ENCODE assay signal across 8 cellular contexts in the genomic region with DNA sequence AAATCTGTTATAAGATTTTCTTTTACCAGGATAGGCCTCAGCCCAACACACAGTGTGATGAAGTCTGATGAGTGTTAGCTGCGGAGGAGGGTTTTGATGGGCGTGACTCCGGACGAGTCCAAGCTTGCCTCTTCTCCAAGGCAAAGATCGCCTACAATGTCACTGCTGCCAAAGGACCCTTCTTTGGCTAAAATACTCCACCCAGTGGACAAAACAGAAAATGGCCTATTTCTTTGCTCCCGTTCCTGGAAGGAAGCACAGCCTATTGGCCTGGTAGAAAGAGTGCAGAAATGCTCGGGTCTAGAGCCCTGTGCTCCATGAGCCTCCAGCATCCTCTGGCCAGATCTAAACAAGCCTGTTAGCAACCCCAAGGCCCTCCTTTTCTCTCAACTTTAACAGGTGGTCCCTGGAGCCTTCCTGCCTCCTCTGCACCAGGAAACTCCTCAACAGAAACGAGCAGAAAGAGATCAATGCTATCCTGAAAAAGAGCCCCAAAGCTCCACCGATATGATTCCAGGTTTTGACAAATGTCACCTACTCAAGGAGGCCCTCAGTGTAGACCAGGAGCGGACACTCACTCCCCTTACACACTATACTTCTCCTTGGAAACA. TPM values are rescaled to one million over a fixed set of nuclear protein-coding genes. Genes with fewer than 3 reads are reported as not detected.
DNase-seq lines count a peak whose midpoint lies in the region; ATAC-seq, FAIRE-seq and TF ChIP-seq lines count a peak whose summit lies in the region.

No MANE protein-coding gene starts in this region.

- TF ChIP-seq CTCF in D721Med (IDR thresholded peaks at IDR 0.05; ENCODE audit: insufficient read depth, missing control alignments) (peak; percentile 89), WI38 (IDR thresholded peaks at IDR 0.05; ENCODE audit: low read depth, low read length) (peak; percentile 57)

- no peak overlapping the region for H3K4me3 ChIP-seq in WI38 (ENCODE audit: low read depth, low read length)

- DNase-seq in D721Med (ENCODE audit: insufficient read length, low spot score) = no peak
- DNase-seq in NCI-H2171 (lab: John Stamatoyannopoulos, UW) = peak; percentile 84
- DNase-seq in germinal center (ENCODE audit: low spot score) = peak; percentile 25
- DNase-seq in occipital lobe (lab: John Stamatoyannopoulos, UW) = peak; percentile 22
- DNase-seq in effector CD4-positive, alpha-beta T cell = no peak

- peak; percentile 85 for ATAC-seq in GM19043 (IDR thresholded peaks at IDR 0.05; ENCODE audit: low read depth, unreplicated experiment)
- ATAC-seq in HG03354 (IDR thresholded peaks at IDR 0.05; ENCODE audit: poor library complexity, severe bottlenecking, unreplicated experiment) = peak; percentile 89

- FAIRE-seq in D721Med (lab: Jason Lieb, UNC) = peak; percentile 66

RNA-seq across cellular contexts. Expression of a gene that starts 3.4 kb away (rescaled TPM):
- total RNA-seq in occipital lobe = 0.47 TPM

Comparison
In these comparisons a context has a peak if more than half of its experiments do, and no peak if none do; other contexts are left out.
1. DNase-seq: peak in NCI-H2171 (single experiment), germinal center (single experiment) and occipital lobe (single experiment); none in D721Med (single experiment) and effector CD4-positive, alpha-beta T cell (single experiment).